Comparison of ENCODE assay signal across 14 cellular contexts in the genomic region with DNA sequence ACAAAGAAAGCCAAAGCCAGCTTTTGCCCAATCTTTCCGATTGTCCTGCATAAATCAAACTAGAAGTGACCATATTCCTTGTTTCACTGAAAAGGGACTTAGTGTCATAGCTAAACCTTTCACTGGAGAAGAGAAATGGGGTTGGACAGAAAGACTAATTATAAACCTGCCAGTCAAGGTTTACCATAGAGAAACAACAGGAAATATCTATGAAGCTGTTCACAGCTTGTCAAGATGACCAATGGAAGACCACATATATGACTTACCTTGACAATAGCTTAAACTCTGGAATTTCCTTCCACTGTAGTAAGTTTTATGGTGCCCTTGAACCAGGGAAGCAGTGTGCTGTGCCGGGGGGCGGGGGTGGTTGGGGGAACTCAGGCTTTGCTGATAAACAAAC.
DNase-seq lines count a peak whose midpoint lies in the region; ATAC-seq and TF ChIP-seq lines count a peak whose summit lies in the region.
"Had no signal": no experiment of that assay in that cellular context is flagged by ENCODE, and none has a peak within 500 bp of the region (broad histone marks: within the 10 kb centered on the region; RNA-seq: fewer than 3 reads in every experiment).

No MANE protein-coding gene starts in this region.

- DNase-seq in ovary (no peak), dedifferentiated amniotic fluid mesenchymal stem cell (ENCODE audit: extremely low spot score) (no peak), stomach (no peak)
- no peak for DNase-seq in CD4-positive, alpha-beta T cell
- DNase-seq: ACHN, H9, KG1, left lung, Right ventricle myocardium superior had no signal

- no peak for TF ChIP-seq EP300 in ovary (IDR thresholded peaks at IDR 0.05)
- no peak for TF ChIP-seq EP300 in stomach (IDR thresholded peaks at IDR 0.05)

- peak overlapping the region; percentile 93; the same call in 1 of the 2 replicates for H2AFZ ChIP-seq in OCI-LY1 (ENCODE audit: low read length)

- intact Hi-C loops in ovary (cut with DNase I) = loop anchor here in 2 of 4 donors (10.0 kb wide), 3 partner anchors 314 to 1024 kb away; partner anchors contain the start of gene EDN1 (in 1 of the 2)
- intact Hi-C loops in CD4-positive, alpha-beta T cell (cut with DNase I, micrococcal nuclease) = loop anchor here in 1 of 2 experiments (5.0 kb wide), 1 partner anchor 372 kb away; no protein-coding TSS in a partner anchor
- intact Hi-C loops in stomach (cut with DNase I; ENCODE audit: low total_unique reads) = loop anchor here (10.0 kb wide), 1 partner anchor 954 kb away; no protein-coding TSS in a partner anchor

- POLR2A ChIA-PET in CD4-positive, alpha-beta T cell (lab: Charles Lee) = no interaction called here

- H3K27ac Mint-ChIP-seq in CD4-positive, alpha-beta T cell = no peak overlapping the region
- H3K27ac Mint-ChIP-seq: activated naive CD4-positive, alpha-beta T cell treated with anti-CD3 and anti-CD28 coated beads, Interleukin-2, amount 50 U/mL, for 24 hours; H9 had no signal

- CTCF ChIA-PET in CD4-positive, alpha-beta T cell (lab: Charles Lee) = no interaction called here

- no peaks in the 10 kb centered on the region for H3K27me3 ChIP-seq in BLaER1 treated with 17β-estradiol and CSF1 and Interleukin-3, amounts not matched to agents 10 nM and 100 nM
- H3K27me3 ChIP-seq in OCI-LY1 (ENCODE audit: insufficient read depth, low read length) (no peaks in the 10 kb centered on the region), ovary (no peaks in the 10 kb centered on the region), stomach (peaks cover 0 to 9% (median 0%) of the 10 kb centered on the region in 3 donors)
- peaks cover 6% of the 10 kb centered on the region for H3K27me3 ChIP-seq in CD4-positive, alpha-beta T cell (ENCODE audit: control insufficient read depth, insufficient read depth, low read length)
- H3K27me3 ChIP-seq: left lung had no signal

- no peak overlapping the region for H3K4me3 ChIP-seq in BLaER1 treated with 17β-estradiol and CSF1 and Interleukin-3, amounts not matched to agents 10 nM and 100 nM
- H3K4me3 ChIP-seq in OCI-LY1 (ENCODE audit: low read depth, low read length, poor library complexity, severe bottlenecking) (no peak overlapping the region), ovary (no peak overlapping the region), stomach (no peak overlapping the region)
- H3K4me3 ChIP-seq: left lung had no signal

- no peaks in the 10 kb centered on the region for H4K20me1 ChIP-seq in BLaER1 treated with 17β-estradiol and CSF1 and Interleukin-3, amounts not matched to agents 10 nM and 100 nM
- no peaks in the 10 kb centered on the region for H4K20me1 ChIP-seq in OCI-LY1 (ENCODE audit: insufficient read depth, low read length)

- no peaks in the 10 kb centered on the region for H3F3A ChIP-seq in OCI-LY1 (ENCODE audit: insufficient read depth, low read length)

- peak overlapping the region in 1 of 11 experiments; percentile 15; a peak in 2 of 22 replicates for H3K9ac ChIP-seq in BLaER1 treated with 17β-estradiol and CSF1 and Interleukin-3, amounts not matched to agents 10 nM and 100 nM
- H3K9ac ChIP-seq in OCI-LY1 (ENCODE audit: low read length) = no peak overlapping the region

- peak overlapping the region; percentile 9 to 65 (median 38); a peak in 17 of 22 replicates for H3K4me2 ChIP-seq in BLaER1 treated with 17β-estradiol and CSF1 and Interleukin-3, amounts not matched to agents 10 nM and 100 nM
- peak overlapping the region; percentile 61 for H3K4me2 ChIP-seq in OCI-LY1 (ENCODE audit: low read length)

- peaks cover 12 to 40% (median 16%) of the 10 kb centered on the region in 10 experiments for H3K4me1 ChIP-seq in BLaER1 treated with 17β-estradiol and CSF1 and Interleukin-3, amounts not matched to agents 10 nM and 100 nM
- H3K4me1 ChIP-seq in OCI-LY1 (ENCODE audit: insufficient read depth, low read length, severe bottlenecking) (peaks cover 51% of the 10 kb centered on the region), ovary (ENCODE audit: insufficient read depth) (peaks cover 1% of the 10 kb centered on the region), stomach (peaks cover 0 to 5% (median 0%) of the 10 kb centered on the region in 4 donors)

- H3K27ac ChIP-seq in BLaER1 treated with 17β-estradiol and CSF1 and Interleukin-3, amounts not matched to agents 10 nM and 100 nM = peak overlapping the region in 9 of 11 experiments; percentile 37 to 76 (median 56); a peak in 17 of 22 replicates
- no peak overlapping the region for H3K27ac ChIP-seq in OCI-LY1 (ENCODE audit: low read depth, low read length, poor library complexity, severe bottlenecking)
- H3K27ac ChIP-seq in ovary = no peak overlapping the region
- H3K27ac ChIP-seq in CD4-positive, alpha-beta T cell (ENCODE audit: low read depth, low read length) = no peak overlapping the region
- no peak overlapping the region for H3K27ac ChIP-seq in stomach

- peak; percentile 17 for ATAC-seq in GM19372 (IDR thresholded peaks at IDR 0.05; ENCODE audit: low read depth, unreplicated experiment)
- peak; percentile 4 for ATAC-seq in HG02870 (IDR thresholded peaks at IDR 0.05; ENCODE audit: unreplicated experiment)
- no peak for ATAC-seq in CD4-positive, alpha-beta T cell (ENCODE audit: poor library complexity)
- ATAC-seq: left lung had no signal

- no peaks in the 10 kb centered on the region for H3K4me1 Mint-ChIP-seq in CD4-positive, alpha-beta T cell (ENCODE audit: low read depth)
- H3K4me1 Mint-ChIP-seq: activated naive CD4-positive, alpha-beta T cell treated with anti-CD3 and anti-CD28 coated beads, Interleukin-2, amount 50 U/mL, for 24 hours had no signal

- peaks cover 33% of the 10 kb centered on the region for H3K27me3 Mint-ChIP-seq in CD4-positive, alpha-beta T cell

- no peaks in the 10 kb centered on the region for H3K9me3 ChIP-seq in BLaER1 treated with 17β-estradiol and CSF1 and Interleukin-3, amounts not matched to agents 10 nM and 100 nM (replicated peaks in 1 of 11)
- H3K9me3 ChIP-seq in OCI-LY1 (ENCODE audit: low read length) (no peaks in the 10 kb centered on the region), ovary (no peaks in the 10 kb centered on the region), stomach (no peaks in the 10 kb centered on the region)
- no peaks in the 10 kb centered on the region for H3K9me3 ChIP-seq in CD4-positive, alpha-beta T cell (ENCODE audit: control insufficient read depth, low read length)
- H3K9me3 ChIP-seq: left lung had no signal

- WGBS in ovary, 3 donors = 56 to 65% (median 58%) methylated on average over 3 of the region's 3 CpGs
- WGBS in stomach, 5 donors = 68 to 79% (median 68%) methylated on average over 3 of the region's 3 CpGs

- no peaks in the 10 kb centered on the region for H3K36me3 ChIP-seq in BLaER1 treated with 17β-estradiol and CSF1 and Interleukin-3, amounts not matched to agents 10 nM and 100 nM
- no peaks in the 10 kb centered on the region for H3K36me3 ChIP-seq in OCI-LY1 (ENCODE audit: insufficient read depth, low read length)
- no peaks in the 10 kb centered on the region for H3K36me3 ChIP-seq in ovary
- no peaks in the 10 kb centered on the region for H3K36me3 ChIP-seq in stomach
- H3K36me3 ChIP-seq: left lung had no signal

- TF ChIP-seq POLR2A in ovary (IDR thresholded peaks at IDR 0.05) (no peak), stomach (IDR thresholded peaks at IDR 0.05) (no peak)

- H3K79me2 ChIP-seq in OCI-LY1 (ENCODE audit: insufficient read depth, low read length) = no peaks in the 10 kb centered on the region

- TF ChIP-seq CTCF in OCI-LY1 (IDR thresholded peaks at IDR 0.05; ENCODE audit: low read length) (no peak), ovary (IDR thresholded peaks at IDR 0.05) (no peak), stomach (IDR thresholded peaks at IDR 0.05) (no peak)
- no peak for TF ChIP-seq CTCF in CD4-positive, alpha-beta T cell (IDR thresholded peaks at IDR 0.05)

- H3K36me3 Mint-ChIP-seq in CD4-positive, alpha-beta T cell (ENCODE audit: low read depth) = no peaks in the 10 kb centered on the region
- H3K36me3 Mint-ChIP-seq: activated naive CD4-positive, alpha-beta T cell treated with anti-CD3 and anti-CD28 coated beads, Interleukin-2, amount 50 U/mL, for 24 hours had no signal

- no peaks in the 10 kb centered on the region for H3K9me3 Mint-ChIP-seq in CD4-positive, alpha-beta T cell
- H3K9me3 Mint-ChIP-seq: activated naive CD4-positive, alpha-beta T cell treated with anti-CD3 and anti-CD28 coated beads, Interleukin-2, amount 50 U/mL, for 24 hours; H9 had no signal

- no peak overlapping the region for H3K4me3 Mint-ChIP-seq in CD4-positive, alpha-beta T cell
- H3K4me3 Mint-ChIP-seq: activated naive CD4-positive, alpha-beta T cell treated with anti-CD3 and anti-CD28 coated beads, Interleukin-2, amount 50 U/mL, for 24 hours; H9 had no signal

- no peaks in the 10 kb centered on the region for H3K9me2 ChIP-seq in OCI-LY1 (ENCODE audit: low read depth, low read length)

Comparison
In these comparisons a context has a peak if more than half of its experiments do, and no peak if none do; other contexts are left out.
1. H3K27ac ChIP-seq: peak in BLaER1 treated with 17β-estradiol and CSF1 and Interleukin-3, amounts not matched to agents 10 nM and 100 nM (9 of 11); none in OCI-LY1 (single experiment), ovary (0 of 2), CD4-positive, alpha-beta T cell (single experiment) and stomach (0 of 5).